In the genomic region with DNA sequence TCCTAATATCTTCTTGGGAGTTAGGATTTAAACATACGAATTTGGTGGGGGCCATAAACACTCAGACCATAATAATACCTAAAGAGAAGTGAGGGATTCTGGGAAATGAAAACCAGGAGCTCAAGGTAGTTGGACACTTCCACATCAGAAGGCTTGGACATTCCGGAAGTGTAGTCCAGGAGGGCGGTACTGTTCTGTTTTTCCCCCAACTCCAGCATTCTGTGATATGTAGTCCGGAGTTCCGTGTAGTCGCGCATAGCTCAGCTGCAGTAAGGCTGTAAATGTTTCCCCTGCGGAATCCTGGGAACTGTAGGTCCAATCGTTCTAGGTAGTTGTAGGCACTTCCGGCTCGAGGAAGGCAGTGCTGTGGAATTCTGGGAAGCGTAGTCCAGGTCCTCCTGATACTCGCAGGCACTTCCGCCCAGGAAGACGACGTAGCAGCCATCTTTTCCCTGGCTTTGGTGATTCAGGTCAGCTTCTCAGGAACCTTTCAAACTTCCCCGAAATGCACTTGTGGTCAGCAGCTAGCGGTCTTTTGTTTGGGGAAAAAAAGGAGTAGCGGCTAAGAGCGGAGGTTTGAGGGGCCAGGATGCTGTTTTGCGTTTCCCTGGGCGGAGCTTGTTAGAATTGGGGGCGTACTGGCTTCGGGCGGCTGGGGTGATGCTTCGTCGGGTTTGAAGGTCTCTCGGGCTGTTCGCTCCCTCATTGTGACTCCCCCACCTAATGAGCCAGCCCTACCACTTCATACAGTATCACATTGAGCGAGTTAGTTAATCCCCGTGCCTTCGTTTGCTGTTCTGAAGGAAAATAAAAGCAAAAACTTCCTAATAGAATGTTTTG, we compare ENCODE assay signal across 1 cellular context.
TF ChIP-seq lines count a peak whose summit lies in the region.

TSS of gene ZNF226 (plus strand) at position 428 of the 840 bp plus-strand sequence. CDS start 4,981 bp downstream, outside the sequence.

TF ChIP-seq in HepG2, 621 proteins besides CTCF, POLR2A, EP300 and RAD21 (continued from another document and continues in another):
- no peak for TF ChIP-seq ZNF407 (CRISPR knock-in tag; IDR thresholded peaks at IDR 0.05; ENCODE audit: not compliant biosample characterization)
- peak; percentile 65; the same call in 1 of the 2 replicates for TF ChIP-seq ZBTB20 (CRISPR knock-in tag; IDR thresholded peaks at IDR 0.05; ENCODE audit: borderline replicate concordance, low read depth)
- TF ChIP-seq ZNF543 (CRISPR knock-in tag; IDR thresholded peaks at IDR 0.05), result 0 out of 2 replicates have a peak, but pooled peaks have one; percentile 31
- TF ChIP-seq ZNF142 (CRISPR knock-in tag; IDR thresholded peaks at IDR 0.05), result no peak
- TF ChIP-seq ZNF263 (CRISPR knock-in tag; IDR thresholded peaks at IDR 0.05), result no peak
- TF ChIP-seq PRPF4 (IDR thresholded peaks at IDR 0.05; ENCODE audit: low read depth, low read length, poor library complexity, severe bottlenecking), result no peak
- peak; percentile 49; the same call in 1 of the 2 replicates for TF ChIP-seq SIX1 (CRISPR knock-in tag; IDR thresholded peaks at IDR 0.05; ENCODE audit: borderline replicate concordance)
- peak; percentile 41 for TF ChIP-seq ZNF687 (CRISPR knock-in tag; IDR thresholded peaks at IDR 0.05)
- peak; percentile 55; the same call in 1 of the 2 replicates for TF ChIP-seq SALL1 (CRISPR knock-in tag; IDR thresholded peaks at IDR 0.05)
- no peak for TF ChIP-seq SRSF4 (IDR thresholded peaks at IDR 0.05; ENCODE audit: low read depth, low read length, poor library complexity, severe bottlenecking)
- no peak for TF ChIP-seq SMAD9 (CRISPR knock-in tag; IDR thresholded peaks at IDR 0.05)
- peak; percentile 72; the same call in 1 of the 2 replicates for TF ChIP-seq TOE1 (CRISPR knock-in tag; IDR thresholded peaks at IDR 0.05)
- peak; percentile 77 for TF ChIP-seq ERF (CRISPR knock-in tag; IDR thresholded peaks at IDR 0.05)
- TF ChIP-seq ZNF574 (CRISPR knock-in tag; IDR thresholded peaks at IDR 0.05), result peak; percentile 96
- TF ChIP-seq SOX6 (IDR thresholded peaks at IDR 0.05), result no peak
- peak; percentile 57; the same call in 1 of the 2 replicates for TF ChIP-seq SOX6 (CRISPR knock-in tag; IDR thresholded peaks at IDR 0.05)
- peak; percentile 41; the same call in 1 of the 2 replicates for TF ChIP-seq EHMT2 (IDR thresholded peaks at IDR 0.05; ENCODE audit: borderline replicate concordance, low read depth, low read length)
- peak; percentile 49 for TF ChIP-seq FOXA3 (CRISPR knock-in tag; IDR thresholded peaks at IDR 0.05)
- TF ChIP-seq, protein P1, sequence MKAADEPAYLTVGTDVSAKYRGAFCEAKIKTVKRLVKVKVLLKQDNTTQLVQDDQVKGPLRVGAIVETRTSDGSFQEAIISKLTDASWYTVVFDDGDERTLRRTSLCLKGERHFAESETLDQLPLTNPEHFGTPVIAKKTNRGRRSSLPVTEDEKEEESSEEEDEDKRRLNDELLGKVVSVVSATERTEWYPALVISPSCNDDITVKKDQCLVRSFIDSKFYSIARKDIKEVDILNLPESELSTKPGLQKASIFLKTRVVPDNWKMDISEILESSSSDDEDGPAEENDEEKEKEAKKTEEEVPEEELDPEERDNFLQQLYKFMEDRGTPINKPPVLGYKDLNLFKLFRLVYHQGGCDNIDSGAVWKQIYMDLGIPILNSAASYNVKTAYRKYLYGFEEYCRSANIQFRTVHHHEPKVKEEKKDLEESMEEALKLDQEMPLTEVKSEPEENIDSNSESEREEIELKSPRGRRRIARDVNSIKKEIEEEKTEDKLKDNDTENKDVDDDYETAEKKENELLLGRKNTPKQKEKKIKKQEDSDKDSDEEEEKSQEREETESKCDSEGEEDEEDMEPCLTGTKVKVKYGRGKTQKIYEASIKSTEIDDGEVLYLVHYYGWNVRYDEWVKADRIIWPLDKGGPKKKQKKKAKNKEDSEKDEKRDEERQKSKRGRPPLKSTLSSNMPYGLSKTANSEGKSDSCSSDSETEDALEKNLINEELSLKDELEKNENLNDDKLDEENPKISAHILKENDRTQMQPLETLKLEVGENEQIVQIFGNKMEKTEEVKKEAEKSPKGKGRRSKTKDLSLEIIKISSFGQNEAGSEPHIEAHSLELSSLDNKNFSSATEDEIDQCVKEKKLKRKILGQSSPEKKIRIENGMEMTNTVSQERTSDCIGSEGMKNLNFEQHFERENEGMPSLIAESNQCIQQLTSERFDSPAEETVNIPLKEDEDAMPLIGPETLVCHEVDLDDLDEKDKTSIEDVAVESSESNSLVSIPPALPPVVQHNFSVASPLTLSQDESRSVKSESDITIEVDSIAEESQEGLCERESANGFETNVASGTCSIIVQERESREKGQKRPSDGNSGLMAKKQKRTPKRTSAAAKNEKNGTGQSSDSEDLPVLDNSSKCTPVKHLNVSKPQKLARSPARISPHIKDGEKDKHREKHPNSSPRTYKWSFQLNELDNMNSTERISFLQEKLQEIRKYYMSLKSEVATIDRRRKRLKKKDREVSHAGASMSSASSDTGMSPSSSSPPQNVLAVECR (CRISPR knock-in tag; IDR thresholded peaks at IDR 0.05; ENCODE audit: borderline replicate concordance), result peak; percentile 87; the same call in 1 of the 2 replicates
- TF ChIP-seq ZMYM4 (CRISPR knock-in tag; IDR thresholded peaks at IDR 0.05), result peak; percentile 77; the same call in 1 of the 2 replicates
